19 cellular contexts compared by ENCODE assay signal in genomic region chr17:74761419-74761818, GRCh38. TPM values are rescaled to one million over a fixed set of nuclear protein-coding genes. Genes with fewer than 3 reads are reported as not detected.
DNase-seq lines count a peak whose midpoint lies in the region; ATAC-seq and TF ChIP-seq lines count a peak whose summit lies in the region.
"Had no signal": no experiment of that assay in that cellular context is flagged by ENCODE, and none has a peak within 500 bp of the region (broad histone marks: within the 10 kb centered on the region; RNA-seq: fewer than 3 reads in every experiment).

No MANE protein-coding gene starts in this region.

- H4K20me1 ChIP-seq in hepatocyte (ENCODE audit: insufficient read depth, poor library complexity, severe bottlenecking): peaks cover 52% of the 10 kb centered on the region

- WGBS in hepatocyte (ENCODE audit: low lambda C conversion rate, missing lambda C conversion rate): 51% methylated on average over 5 of the region's 5 CpGs
- WGBS in suprapubic skin: 84% methylated on average over 5 of the region's 5 CpGs

- ATAC-seq in activated naive CD4-positive, alpha-beta T cell treated with anti-CD3 and anti-CD28 coated beads, Interleukin-2, amount 50 U/mL, for 72 hours: no peak
- ATAC-seq in mucosa of descending colon: no peak
- ATAC-seq: activated T-cell treated with anti-CD3 and anti-CD28 coated beads, Interleukin-2, amount 50 U/mL, for 72 hours had no signal

- H3K9me2 ChIP-seq in hepatocyte (replicated peaks; ENCODE audit: insufficient read depth): no peaks in the 10 kb centered on the region

- no peaks in the 10 kb centered on the region for H3K36me3 Mint-ChIP-seq in activated naive CD4-positive, alpha-beta T cell treated with anti-CD3 and anti-CD28 coated beads, Interleukin-2, amount 50 U/mL, for 72 hours
- peaks cover 30% of the 10 kb centered on the region for H3K36me3 Mint-ChIP-seq in activated naive CD4-positive, alpha-beta T cell treated with anti-CD3 and anti-CD28 coated beads, Interleukin-2, amount 10 ng/mL, durations not matched to agents 7 days and 5 days
- peaks cover 8% of the 10 kb centered on the region for H3K36me3 Mint-ChIP-seq in activated T-helper 1 cell treated with anti-CD3 and anti-CD28 coated beads, Interleukin-12 subunit alpha, Interleukin-12 subunit beta, Interleukin-2, Interleukin-4 antibody, amounts not matched to agents 30 ng/mL and 10 ng/mL and 1 ng/mL, durations not matched to agents 14 hours and 24 hours and 36 hours (ENCODE audit: low read depth)
- H3K36me3 Mint-ChIP-seq: naive B cell had no signal

- no peak for TF ChIP-seq EP300 in suprapubic skin (IDR thresholded peaks at IDR 0.05)

- H3K36me3 ChIP-seq in hepatocyte (replicated peaks; ENCODE audit: insufficient read depth, low read depth) (no peaks in the 10 kb centered on the region), suprapubic skin (peaks cover 5% of the 10 kb centered on the region), mucosa of descending colon (ENCODE audit: low read depth) (no peaks in the 10 kb centered on the region)
- H3K36me3 ChIP-seq: uterus had no signal

- H3K79me2 ChIP-seq in hepatocyte: peaks cover 86% of the 10 kb centered on the region

- peaks cover 63% of the 10 kb centered on the region for H3K4me1 Mint-ChIP-seq in activated naive CD4-positive, alpha-beta T cell treated with anti-CD3 and anti-CD28 coated beads, Interleukin-2, amount 10 ng/mL, durations not matched to agents 7 days and 5 days
- H3K4me1 Mint-ChIP-seq in activated T-helper 1 cell treated with anti-CD3 and anti-CD28 coated beads, Interleukin-12 subunit alpha, Interleukin-12 subunit beta, Interleukin-2, Interleukin-4 antibody, amounts not matched to agents 30 ng/mL and 10 ng/mL and 1 ng/mL, durations not matched to agents 14 hours and 24 hours and 36 hours (ENCODE audit: low read depth): peaks cover 43% of the 10 kb centered on the region

- CTCF ChIA-PET in activated naive CD4-positive, alpha-beta T cell treated with anti-CD3 and anti-CD28 coated beads, Interleukin-2, amount 10 ng/mL, durations not matched to agents 7 days and 5 days (lab: Charles Lee): interaction anchor here (1.5 to 5.6 kb wide), 6 partner anchors 9 to 104 kb away, joined by 7 to 55 read pairs (median 32); partner anchors contain the start of genes NAT9 and RAB37

- no peak overlapping the region for H3K4me3 Mint-ChIP-seq in activated naive CD4-positive, alpha-beta T cell treated with anti-CD3 and anti-CD28 coated beads, Interleukin-2, amount 10 ng/mL, durations not matched to agents 7 days and 5 days
- H3K4me3 Mint-ChIP-seq in activated T-helper 1 cell treated with anti-CD3 and anti-CD28 coated beads, Interleukin-12 subunit alpha, Interleukin-12 subunit beta, Interleukin-2, Interleukin-4 antibody, amounts not matched to agents 30 ng/mL and 10 ng/mL and 1 ng/mL, durations not matched to agents 14 hours and 24 hours and 36 hours: no peak overlapping the region
- H3K4me3 Mint-ChIP-seq: activated T-cell treated with anti-CD3 and anti-CD28 coated beads, Interleukin-2, amount 50 U/mL, for 72 hours had no signal

- TF ChIP-seq CTCF in hepatocyte (IDR thresholded peaks at IDR 0.05; ENCODE audit: poor library complexity) (no peak), suprapubic skin (IDR thresholded peaks at IDR 0.05) (no peak), mucosa of descending colon (IDR thresholded peaks at IDR 0.05) (no peak)

- H3K27me3 ChIP-seq in hepatocyte (no peaks in the 10 kb centered on the region), suprapubic skin (no peaks in the 10 kb centered on the region)
- H3K27me3 ChIP-seq: uterus had no signal

- no peak for DNase-seq in activated naive CD4-positive, alpha-beta T cell treated with anti-CD3 and anti-CD28 coated beads, Interleukin-2, amount 50 U/mL, for 72 hours (ENCODE audit: low spot score in 2 of 2)
- DNase-seq in activated naive CD4-positive, alpha-beta T cell treated with anti-CD3 and anti-CD28 coated beads, Interleukin-2, amount 10 ng/mL, durations not matched to agents 7 days and 5 days: no peak
- no peak for DNase-seq in activated T-helper 1 cell treated with anti-CD3 and anti-CD28 coated beads, Interleukin-12 subunit alpha, Interleukin-12 subunit beta, Interleukin-2, Interleukin-4 antibody, amounts not matched to agents 30 ng/mL and 10 ng/mL and 1 ng/mL, durations not matched to agents 14 hours and 24 hours and 36 hours (ENCODE audit: low spot score)
- DNase-seq in hepatocyte (ENCODE audit: low spot score): no peak
- DNase-seq in suprapubic skin (ENCODE audit: low spot score in 2 of 2): no peak
- no peak for DNase-seq in mucosa of descending colon
- no peak for DNase-seq in stimulated activated CD4-positive, alpha-beta T cell treated with anti-CD3 and anti-CD28 coated beads, Interleukin-1b, Interleukin-23, amount 100 ng/mL, for 48 hours
- no peak for DNase-seq in NCI-H1105 (lab: John Stamatoyannopoulos, UW)
- DNase-seq: activated T-cell treated with anti-CD3 and anti-CD28 coated beads, Interleukin-2, amount 50 U/mL, for 72 hours; central memory CD4-positive, alpha-beta T cell; naive B cell; NCI-H1092 treated with DMSO at 0.1 percent for 48 hours; NCI-H524 treated with DMSO at 0.1 percent for 48 hours; stimulated activated CD4-positive, alpha-beta T cell treated with anti-CD3 and anti-CD28 coated beads, Interleukin-12 subunit alpha, Interleukin-12 subunit beta, amount 100 ng/mL, for 4 hours; uterus had no signal

- H3K4me3 ChIP-seq in hepatocyte (no peak overlapping the region), suprapubic skin (no peak overlapping the region), mucosa of descending colon (no peak overlapping the region)
- H3K4me3 ChIP-seq: uterus had no signal

- intact Hi-C loops in activated T-helper 1 cell treated with anti-CD3 and anti-CD28 coated beads, Interleukin-12 subunit alpha, Interleukin-12 subunit beta, Interleukin-2, Interleukin-4 antibody, amounts not matched to agents 30 ng/mL and 10 ng/mL and 1 ng/mL, durations not matched to agents 14 hours and 24 hours and 36 hours (cut with micrococcal nuclease): no loop called here
- intact Hi-C loops in mucosa of descending colon (cut with DNase I, micrococcal nuclease): no loop called here

- peak overlapping the region; percentile 77 for H3K4me2 ChIP-seq in hepatocyte

- no peaks in the 10 kb centered on the region for H3K9me3 Mint-ChIP-seq in activated naive CD4-positive, alpha-beta T cell treated with anti-CD3 and anti-CD28 coated beads, Interleukin-2, amount 50 U/mL, for 72 hours
- no peaks in the 10 kb centered on the region for H3K9me3 Mint-ChIP-seq in activated naive CD4-positive, alpha-beta T cell treated with anti-CD3 and anti-CD28 coated beads, Interleukin-2, amount 10 ng/mL, durations not matched to agents 7 days and 5 days
- no peaks in the 10 kb centered on the region for H3K9me3 Mint-ChIP-seq in activated T-helper 1 cell treated with anti-CD3 and anti-CD28 coated beads, Interleukin-12 subunit alpha, Interleukin-12 subunit beta, Interleukin-2, Interleukin-4 antibody, amounts not matched to agents 30 ng/mL and 10 ng/mL and 1 ng/mL, durations not matched to agents 14 hours and 24 hours and 36 hours
- H3K9me3 Mint-ChIP-seq: activated T-cell treated with anti-CD3 and anti-CD28 coated beads, Interleukin-2, amount 50 U/mL, for 72 hours; naive B cell had no signal

- H2AFZ ChIP-seq in hepatocyte: no peak overlapping the region

- no peaks in the 10 kb centered on the region for H3K27me3 Mint-ChIP-seq in activated naive CD4-positive, alpha-beta T cell treated with anti-CD3 and anti-CD28 coated beads, Interleukin-2, amount 10 ng/mL, durations not matched to agents 7 days and 5 days
- H3K27me3 Mint-ChIP-seq in activated T-helper 1 cell treated with anti-CD3 and anti-CD28 coated beads, Interleukin-12 subunit alpha, Interleukin-12 subunit beta, Interleukin-2, Interleukin-4 antibody, amounts not matched to agents 30 ng/mL and 10 ng/mL and 1 ng/mL, durations not matched to agents 14 hours and 24 hours and 36 hours (ENCODE audit: insufficient read depth): no peaks in the 10 kb centered on the region
- H3K27me3 Mint-ChIP-seq: naive B cell had no signal

- TF ChIP-seq POLR2A in suprapubic skin (IDR thresholded peaks at IDR 0.05): no peak

- H3K27ac Mint-ChIP-seq in activated naive CD4-positive, alpha-beta T cell treated with anti-CD3 and anti-CD28 coated beads, Interleukin-2, amount 50 U/mL, for 72 hours: peak overlapping the region; percentile 60 to 69
- H3K27ac Mint-ChIP-seq in activated naive CD4-positive, alpha-beta T cell treated with anti-CD3 and anti-CD28 coated beads, Interleukin-2, amount 10 ng/mL, durations not matched to agents 7 days and 5 days: no peak overlapping the region
- H3K27ac Mint-ChIP-seq in activated T-helper 1 cell treated with anti-CD3 and anti-CD28 coated beads, Interleukin-12 subunit alpha, Interleukin-12 subunit beta, Interleukin-2, Interleukin-4 antibody, amounts not matched to agents 30 ng/mL and 10 ng/mL and 1 ng/mL, durations not matched to agents 14 hours and 24 hours and 36 hours: peak overlapping the region; percentile 29
- H3K27ac Mint-ChIP-seq: activated T-cell treated with anti-CD3 and anti-CD28 coated beads, Interleukin-2, amount 50 U/mL, for 72 hours had no signal

- H3K27ac ChIP-seq in hepatocyte (peak overlapping the region; percentile 97), suprapubic skin (peak overlapping the region; percentile 78)
- H3K27ac ChIP-seq: uterus had no signal

- H3K4me1 ChIP-seq in hepatocyte (ENCODE audit: insufficient read depth) (peaks cover 95% of the 10 kb centered on the region), suprapubic skin (peaks cover 63% of the 10 kb centered on the region), mucosa of descending colon (ENCODE audit: low read depth) (peaks cover 72% of the 10 kb centered on the region)
- H3K4me1 ChIP-seq: uterus had no signal

- H3K9me3 ChIP-seq in hepatocyte (ENCODE audit: low read depth) (no peaks in the 10 kb centered on the region), suprapubic skin (no peaks in the 10 kb centered on the region), mucosa of descending colon (no peaks in the 10 kb centered on the region)
- H3K9me3 ChIP-seq: uterus had no signal

RNA-seq across cellular contexts. Expression of gene NHERF1, which starts 13.0 kb away (rescaled TPM):
- total RNA-seq in activated naive CD4-positive, alpha-beta T cell treated with anti-CD3 and anti-CD28 coated beads, Interleukin-2, amount 50 U/mL, for 72 hours: 100 to 1,000 TPM in 1 of 2 donors, 10 to 100 TPM in 1; 59.0 to 114 TPM
- total RNA-seq in activated T-helper 1 cell treated with anti-CD3 and anti-CD28 coated beads, Interleukin-12 subunit alpha, Interleukin-12 subunit beta, Interleukin-2, Interleukin-4 antibody, amounts not matched to agents 30 ng/mL and 10 ng/mL and 1 ng/mL, durations not matched to agents 14 hours and 24 hours and 36 hours: 142 and 153 TPM in 2 replicates
- 263 and 269 TPM in 2 replicates for total RNA-seq in hepatocyte
- polyA plus RNA-seq in hepatocyte: 712 and 763 TPM in 2 replicates
- 10 to 100 TPM; 21.1 to 53.8 (median 42.0) TPM for total RNA-seq in suprapubic skin
- 100 to 1,000 TPM; 109 to 281 (median 164) TPM for total RNA-seq in mucosa of descending colon

RNA-seq across cellular contexts. Expression of gene NAT9, which starts 14.7 kb away (rescaled TPM):
- total RNA-seq in activated naive CD4-positive, alpha-beta T cell treated with anti-CD3 and anti-CD28 coated beads, Interleukin-2, amount 50 U/mL, for 72 hours: 10 to 100 TPM; 38.2 to 57.2 TPM
- total RNA-seq in activated T-helper 1 cell treated with anti-CD3 and anti-CD28 coated beads, Interleukin-12 subunit alpha, Interleukin-12 subunit beta, Interleukin-2, Interleukin-4 antibody, amounts not matched to agents 30 ng/mL and 10 ng/mL and 1 ng/mL, durations not matched to agents 14 hours and 24 hours and 36 hours: 69.0 and 70.8 TPM in 2 replicates
- total RNA-seq in hepatocyte (28.6 and 29.2 TPM in 2 replicates), suprapubic skin (10 to 100 TPM; 21.0 to 32.7 (median 24.4) TPM), mucosa of descending colon (10 to 100 TPM; 35.8 to 40.6 (median 39.8) TPM)
- polyA plus RNA-seq in hepatocyte: 34.8 and 62.9 TPM in 2 replicates

RNA-seq across cellular contexts. Expression of gene RAB37, which starts 24.4 kb away (rescaled TPM):
- 1 to 10 TPM; 3.4 to 4.0 TPM for total RNA-seq in activated naive CD4-positive, alpha-beta T cell treated with anti-CD3 and anti-CD28 coated beads, Interleukin-2, amount 50 U/mL, for 72 hours
- total RNA-seq in activated T-helper 1 cell treated with anti-CD3 and anti-CD28 coated beads, Interleukin-12 subunit alpha, Interleukin-12 subunit beta, Interleukin-2, Interleukin-4 antibody, amounts not matched to agents 30 ng/mL and 10 ng/mL and 1 ng/mL, durations not matched to agents 14 hours and 24 hours and 36 hours: 6.0 and 6.1 TPM in 2 replicates
- total RNA-seq in hepatocyte: 5.9 and 6.1 TPM in 2 replicates
- 7.0 and 11.8 TPM in 2 replicates for polyA plus RNA-seq in hepatocyte
- under 1 TPM in 2 of 4 donors, not detected in 2; 0.32 to 0.38 TPM for total RNA-seq in suprapubic skin
- total RNA-seq in mucosa of descending colon: 1 to 10 TPM; 4.3 to 9.8 (median 9.0) TPM
- total RNA-seq: Daoy, H4, RPMI7951 had no signal

RNA-seq across cellular contexts. Expression of gene CD300LF, which starts 48.7 kb away (rescaled TPM):
- not detected for total RNA-seq in activated naive CD4-positive, alpha-beta T cell treated with anti-CD3 and anti-CD28 coated beads, Interleukin-2, amount 50 U/mL, for 72 hours
- not detected in 2 replicates for total RNA-seq in activated T-helper 1 cell treated with anti-CD3 and anti-CD28 coated beads, Interleukin-12 subunit alpha, Interleukin-12 subunit beta, Interleukin-2, Interleukin-4 antibody, amounts not matched to agents 30 ng/mL and 10 ng/mL and 1 ng/mL, durations not matched to agents 14 hours and 24 hours and 36 hours
- 0.32 TPM in 1 of 2 replicates, not detected in the other for total RNA-seq in hepatocyte
- 0.44 and 0.85 TPM in 2 replicates for polyA plus RNA-seq in hepatocyte
- total RNA-seq in suprapubic skin: not detected
- total RNA-seq in mucosa of descending colon: 1 to 10 TPM; 2.0 TPM
- total RNA-seq: activated T-cell treated with anti-CD3 and anti-CD28 coated beads, Interleukin-2, amount 50 U/mL, for 72 hours; Daoy; fibroblast of lung; H4; RPMI7951 had no signal
- polyA plus RNA-seq: fibroblast of lung had no signal
